5 cellular contexts compared by ENCODE assay signal in the genomic region with DNA sequence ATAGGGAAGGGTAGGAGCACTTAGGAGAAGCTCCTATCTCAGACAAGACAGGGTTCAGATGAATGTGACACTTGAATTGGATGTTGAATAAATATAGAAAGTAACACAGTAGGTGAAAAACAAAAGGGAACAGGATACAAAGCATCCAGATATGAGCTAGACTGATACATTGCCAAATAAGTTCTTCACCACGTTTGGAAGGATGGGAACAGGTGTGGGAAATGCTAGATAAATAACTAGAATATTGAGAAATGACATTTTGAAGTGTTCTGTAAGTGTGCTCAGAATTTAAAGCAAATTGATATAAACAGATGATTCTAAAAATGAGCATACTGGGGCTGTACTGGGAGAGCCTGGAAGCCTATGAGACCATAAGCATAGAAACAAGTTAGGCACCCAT.
"Had no signal": no experiment of that assay in that cellular context is flagged by ENCODE, and none has a peak within 500 bp of the region (broad histone marks: within the 10 kb centered on the region; RNA-seq: fewer than 3 reads in every experiment).

No MANE protein-coding gene starts in this region.

- ATAC-seq: HepG2, K562 had no signal

- H3K4me3 ChIP-seq: K562 had no signal

- H3K27ac ChIP-seq: HL-60 had no signal

- DNase-seq: IMR-90, KBM-7 had no signal
